Comparison of ENCODE assay signal across 1 cellular context in the genomic region with DNA sequence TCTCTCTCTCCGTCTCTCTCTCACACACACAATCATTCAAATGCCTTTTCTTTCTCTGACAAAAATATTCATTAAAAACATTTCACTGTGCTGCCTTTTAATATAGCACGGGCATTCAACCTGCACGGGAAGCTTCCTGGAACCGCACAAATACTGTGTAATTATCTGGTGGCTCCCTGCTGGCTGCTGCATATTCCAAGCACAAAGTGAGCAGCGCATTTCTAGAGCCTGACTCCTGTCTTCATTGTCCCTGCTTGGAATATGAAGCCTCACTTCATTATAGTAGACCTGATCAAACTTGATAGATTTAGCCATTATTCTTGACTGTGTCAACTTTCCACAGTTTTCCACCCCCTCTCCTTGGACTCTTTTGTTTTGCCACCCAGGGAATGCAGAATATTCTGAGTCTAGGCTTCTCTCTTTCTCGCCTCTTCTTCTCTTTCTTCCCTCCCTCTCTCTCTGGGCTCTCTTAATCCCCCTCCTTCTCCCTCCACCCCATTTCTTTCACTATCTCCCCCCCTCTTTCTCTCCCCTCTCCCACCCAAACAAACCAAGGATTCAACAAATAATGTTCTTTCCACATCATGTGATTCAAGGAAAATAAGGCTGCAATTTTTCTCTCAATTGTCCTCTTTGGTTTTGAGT.
TF ChIP-seq lines count a peak whose summit lies in the region.

No MANE protein-coding gene starts in this region.

TF ChIP-seq in H1, 55 proteins besides CTCF, POLR2A, EP300 and RAD21 (continued from another document):
- TF ChIP-seq E2F6 (IDR thresholded peaks at IDR 0.05) (no peak), TAF1 (IDR thresholded peaks at IDR 0.05; ENCODE audit: low read depth, low read length) (no peak), TCF12 (IDR thresholded peaks at IDR 0.05; ENCODE audit: low read depth, low read length) (no peak), NANOG (IDR thresholded peaks at IDR 0.05; ENCODE audit: insufficient read depth, low read depth, low read length, poor library complexity, severe bottlenecking) (no peak), CHD7 (IDR thresholded peaks at IDR 0.05; ENCODE audit: insufficient replicate concordance, low read length) (no peak), EGR1 (IDR thresholded peaks at IDR 0.05; ENCODE audit: borderline replicate concordance, low read depth, low read length) (no peak), NRF1 (IDR thresholded peaks at IDR 0.05; ENCODE audit: low read depth, low read length) (no peak), JUN (IDR thresholded peaks at IDR 0.05; ENCODE audit: low read depth, low read length) (no peak)
